8 cellular contexts compared by ENCODE assay signal in genomic region chr4:25235401-25235800, GRCh38. TPM values are rescaled to one million over a fixed set of nuclear protein-coding genes. Genes with fewer than 3 reads are reported as not detected.
DNase-seq lines count a peak whose midpoint lies in the region; ATAC-seq, FAIRE-seq and TF ChIP-seq lines count a peak whose summit lies in the region.

No MANE protein-coding gene starts in this region.

- H3K4me1 ChIP-seq in heart right ventricle (peaks cover 0 to 40% (median 15%) of the 10 kb centered on the region in 9 donors), HepG2 (ENCODE audit: insufficient read depth, low read length) (peaks cover 30% of the 10 kb centered on the region), upper lobe of right lung (peaks cover 17% of the 10 kb centered on the region)

- H3K9me3 ChIP-seq in heart right ventricle (peaks cover 0 to 20% (median 11%) of the 10 kb centered on the region in 11 donors), HepG2 (ENCODE audit: low read length) (no peaks in the 10 kb centered on the region), upper lobe of right lung (no peaks in the 10 kb centered on the region)

- TF ChIP-seq POLR2A in HepG2 (IDR thresholded peaks at IDR 0.05; ENCODE audit: insufficient read depth in 1 of 2, low read depth in 2 of 2, low read length in 2 of 2): no peak

- H3K36me3 ChIP-seq in heart right ventricle: no peaks in the 10 kb centered on the region
- H3K36me3 ChIP-seq in HepG2 (replicated peaks in 1 of 2; ENCODE audit: control insufficient read depth in 1 of 2, insufficient read depth in 2 of 2, low read length in 2 of 2): peaks cover 0 to 1% of the 10 kb centered on the region in 2 experiments; a peak in 1 of 5 replicates
- no peaks in the 10 kb centered on the region for H3K36me3 ChIP-seq in upper lobe of right lung

- FAIRE-seq in HepG2 (lab: Jason Lieb, UNC): peak; percentile 34

- TF ChIP-seq RAD21 in HepG2 (CRISPR knock-in tag; IDR thresholded peaks at IDR 0.05): no peak

- CTCF ChIA-PET in HepG2 (lab: Yijun Ruan, JAX; ENCODE audit: low intra/inter-chr PET ratio, low total read pairs): no interaction called here

- peaks cover 38% of the 10 kb centered on the region for H3K79me2 ChIP-seq in HepG2 (ENCODE audit: insufficient read depth, low read length)

- ATAC-seq in heart right ventricle (no peak), left cardiac atrium (no peak), HepG2 (no peak), upper lobe of right lung (no peak), HG03039 (IDR thresholded peaks at IDR 0.05; ENCODE audit: unreplicated experiment) (no peak)

- H3K36me3 Mint-ChIP-seq in activated T-helper 1 cell treated with anti-CD3 and anti-CD28 coated beads, Interleukin-12 subunit alpha, Interleukin-12 subunit beta, Interleukin-2, Interleukin-4 antibody, amounts not matched to agents 30 ng/mL and 10 ng/mL and 1 ng/mL, durations not matched to agents 14 hours and 24 hours and 36 hours (ENCODE audit: low read depth): peaks cover 29% of the 10 kb centered on the region

- H3K27ac Mint-ChIP-seq in activated T-helper 1 cell treated with anti-CD3 and anti-CD28 coated beads, Interleukin-12 subunit alpha, Interleukin-12 subunit beta, Interleukin-2, Interleukin-4 antibody, amounts not matched to agents 30 ng/mL and 10 ng/mL and 1 ng/mL, durations not matched to agents 14 hours and 24 hours and 36 hours: peak overlapping the region; percentile 98

- H3K27me3 ChIP-seq in heart right ventricle (no peaks in the 10 kb centered on the region), HepG2 (ENCODE audit: control insufficient read depth in 1 of 2, insufficient read depth in 2 of 2, low read length in 2 of 2) (no peaks in the 10 kb centered on the region; a peak in 1 of 5 replicates), upper lobe of right lung (no peaks in the 10 kb centered on the region)

- 53 to 72% methylated on average over 6 of the region's 6 CpGs for WGBS in heart right ventricle, 2 donors
- WGBS in HepG2 (ENCODE audit: low lambda C conversion rate): under 1% methylated on average over 6 of the region's 6 CpGs

- H3K9ac ChIP-seq in HepG2 (ENCODE audit: insufficient read depth, low read depth, low read length): peak overlapping the region; percentile 97

- H3K4me2 ChIP-seq in HepG2 (ENCODE audit: low read depth, low read length): peak overlapping the region; percentile 78

- BruUV-seq in HepG2 (replicated peaks; lab: Mats Ljungman, UMichigan): no TSS peak

- POLR2A ChIA-PET in HepG2 (lab: Yijun Ruan, JAX): interaction anchor here (1.5 to 4.4 kb wide), 3 partner anchors 75 to 81 kb away, joined by 5 to 30 read pairs (median 11); partner anchors contain the start of genes SEPSECS and ZCCHC4

- peak overlapping the region; percentile 92 for H3K4me3 Mint-ChIP-seq in activated T-helper 1 cell treated with anti-CD3 and anti-CD28 coated beads, Interleukin-12 subunit alpha, Interleukin-12 subunit beta, Interleukin-2, Interleukin-4 antibody, amounts not matched to agents 30 ng/mL and 10 ng/mL and 1 ng/mL, durations not matched to agents 14 hours and 24 hours and 36 hours

- H3K4me1 Mint-ChIP-seq in activated T-helper 1 cell treated with anti-CD3 and anti-CD28 coated beads, Interleukin-12 subunit alpha, Interleukin-12 subunit beta, Interleukin-2, Interleukin-4 antibody, amounts not matched to agents 30 ng/mL and 10 ng/mL and 1 ng/mL, durations not matched to agents 14 hours and 24 hours and 36 hours (ENCODE audit: low read depth): peaks cover 44% of the 10 kb centered on the region

- H3K4me3 ChIP-seq in heart right ventricle: peak overlapping the region in 9 of 10 donors; percentile 85 to 99 (median 97)
- peak overlapping the region; percentile 84 to 98 (median 91) for H3K4me3 ChIP-seq in HepG2 (replicated peaks in 1 of 3; ENCODE audit: insufficient read depth in 1 of 3, low read depth in 2 of 3, low read length in 3 of 3)
- H3K4me3 ChIP-seq in upper lobe of right lung: peak overlapping the region; percentile 95

- in situ Hi-C loops in HepG2 (cut with HindIII; ENCODE audit: extremely low pct_ligation_motif_present, low pct_unique_long_range_greater_than_20kb): loop anchor here (5.0 kb wide), 1 partner anchor 77 kb away; the partner anchor contains the start of gene ZCCHC4

- DNase-seq in heart right ventricle (no peak), left cardiac atrium (no peak), HepG2 (ENCODE audit: low spot score) (no peak), upper lobe of right lung (no peak), HUDEP-2 (lab: John Stamatoyannopoulos, UW; ENCODE audit: unreplicated experiment in 76 of 76) (no peak)
- DNase-seq in activated T-helper 1 cell treated with anti-CD3 and anti-CD28 coated beads, Interleukin-12 subunit alpha, Interleukin-12 subunit beta, Interleukin-2, Interleukin-4 antibody, amounts not matched to agents 30 ng/mL and 10 ng/mL and 1 ng/mL, durations not matched to agents 14 hours and 24 hours and 36 hours (ENCODE audit: low spot score): no peak
- DNase-seq in stimulated activated CD4-positive, alpha-beta T cell treated with anti-CD3 and anti-CD28 coated beads, Interleukin-15, amount 100 ng/mL, for 24 hours: no peak

- TF ChIP-seq CTCF in heart right ventricle (IDR thresholded peaks at IDR 0.05) (no peak), HepG2 (CRISPR knock-in tag; IDR thresholded peaks at IDR 0.05) (no peak), upper lobe of right lung (IDR thresholded peaks at IDR 0.05) (no peak)

- H4K20me1 ChIP-seq in HepG2 (ENCODE audit: insufficient read depth, low read length): no peaks in the 10 kb centered on the region

- H3K27me3 Mint-ChIP-seq in activated T-helper 1 cell treated with anti-CD3 and anti-CD28 coated beads, Interleukin-12 subunit alpha, Interleukin-12 subunit beta, Interleukin-2, Interleukin-4 antibody, amounts not matched to agents 30 ng/mL and 10 ng/mL and 1 ng/mL, durations not matched to agents 14 hours and 24 hours and 36 hours (ENCODE audit: insufficient read depth): no peaks in the 10 kb centered on the region

- peaks cover 19% of the 10 kb centered on the region for H3K9me3 Mint-ChIP-seq in activated T-helper 1 cell treated with anti-CD3 and anti-CD28 coated beads, Interleukin-12 subunit alpha, Interleukin-12 subunit beta, Interleukin-2, Interleukin-4 antibody, amounts not matched to agents 30 ng/mL and 10 ng/mL and 1 ng/mL, durations not matched to agents 14 hours and 24 hours and 36 hours

- H3K27ac ChIP-seq in heart right ventricle (peak overlapping the region in 6 of 10 donors; percentile 94 to 98 (median 96)), HepG2 (ENCODE audit: extremely low read length, insufficient read depth, low read length) (peak overlapping the region; percentile 79), upper lobe of right lung (peak overlapping the region; percentile 96)

- intact Hi-C loops in heart right ventricle (cut with DNase I): loop anchor here in 2 of 10 donors (2.0 to 10.0 kb wide), 3 partner anchors 77 to 139 kb away; partner anchors contain the start of genes ZCCHC4 (in 2 of the 2) and ANAPC4 (in 1 of the 2)
- intact Hi-C loops in left cardiac atrium (cut with DNase I): no loop called here
- intact Hi-C loops in activated T-helper 1 cell treated with anti-CD3 and anti-CD28 coated beads, Interleukin-12 subunit alpha, Interleukin-12 subunit beta, Interleukin-2, Interleukin-4 antibody, amounts not matched to agents 30 ng/mL and 10 ng/mL and 1 ng/mL, durations not matched to agents 14 hours and 24 hours and 36 hours (cut with micrococcal nuclease): loop anchor here (1.0 to 10.0 kb wide), 3 partner anchors 142 to 679 kb away; partner anchors contain the start of genes ANAPC4, SEL1L3 and SMIM20
- intact Hi-C loops in HepG2 (cut with micrococcal nuclease; ENCODE audit: unreplicated experiment): loop anchor here (2.0 to 10.0 kb wide), 3 partner anchors 57 to 139 kb away; partner anchors contain the start of genes ANAPC4 and ZCCHC4
- intact Hi-C loops in upper lobe of right lung (cut with DNase I): no loop called here

- TF ChIP-seq EP300 in HepG2 (IDR thresholded peaks at IDR 0.05; ENCODE audit: low read depth in 2 of 2, low read length in 2 of 2) (no peak), HepG2 (CRISPR knock-in tag; IDR thresholded peaks at IDR 0.05; ENCODE audit: borderline replicate concordance) (no peak)

- no peak overlapping the region for H2AFZ ChIP-seq in HepG2 (ENCODE audit: low read length)

TF ChIP-seq in HepG2, 621 proteins besides CTCF, POLR2A, EP300 and RAD21 (continues in another document):
- TF ChIP-seq ZNF839 (CRISPR knock-in tag; IDR thresholded peaks at IDR 0.05; ENCODE audit: borderline replicate concordance): no peak

RNA-seq across cellular contexts. Expression of gene PI4K2B, which starts 1.6 kb away (rescaled TPM):
- total RNA-seq in heart right ventricle (1 to 10 TPM; 1.6 to 6.0 (median 2.1) TPM), left cardiac atrium (1 to 10 TPM; 3.8 to 6.1 TPM), HepG2 (2016; rRNA removed; fragmentation: Illumina TruSeq; extraction: Trizol) (25.8 and 40.8 TPM in 2 replicates), upper lobe of right lung (21.8 TPM)
- polyA plus RNA-seq in heart right ventricle (1 to 10 TPM; 3.0 to 3.2 TPM), HepG2 (2011; rRNA removed) (5.4 and 6.9 TPM in 2 replicates)
- total RNA-seq in activated T-helper 1 cell treated with anti-CD3 and anti-CD28 coated beads, Interleukin-12 subunit alpha, Interleukin-12 subunit beta, Interleukin-2, Interleukin-4 antibody, amounts not matched to agents 30 ng/mL and 10 ng/mL and 1 ng/mL, durations not matched to agents 14 hours and 24 hours and 36 hours: 29.4 and 32.5 TPM in 2 replicates
- 3.7 and 4.1 TPM in 2 replicates for total RNA-seq in HepG2 (2016; cell fraction: cytosol; rRNA removed; fragmentation: Illumina TruSeq; extraction: Trizol; ENCODE audit: low read depth)
- total RNA-seq in HepG2 (2016; cell fraction: insoluble cytoplasmic fraction; rRNA removed; fragmentation: Illumina TruSeq; extraction: Trizol): 24.9 and 40.9 TPM in 2 replicates
- 17.4 and 21.4 TPM in 2 replicates for total RNA-seq in HepG2 (2016; cell fraction: membrane; rRNA removed; fragmentation: Illumina TruSeq; extraction: Trizol)
- total RNA-seq in HepG2 (2016; cell fraction: nucleus; rRNA removed; fragmentation: Illumina TruSeq; extraction: Trizol): 17.9 and 19.5 TPM in 2 replicates
- 2.4 and 3.7 TPM in 2 replicates for polyA plus RNA-seq in HepG2 (2011; cell fraction: cytosol; rRNA removed)
- 2.4 TPM in 2 replicates for polyA plus RNA-seq in HepG2 (2011; cell fraction: nucleus; rRNA removed)
- 8.6 and 12.2 TPM in 2 replicates for polyA plus RNA-seq in HepG2 (2012)
- 2.3 and 2.7 TPM in 2 replicates for polyA plus RNA-seq in HepG2 (2016; cell fraction: cytosol; fragmentation: Illumina TruSeq; extraction: Trizol; ENCODE audit: low read depth)
- polyA plus RNA-seq in HepG2 (2016; cell fraction: insoluble cytoplasmic fraction; fragmentation: Illumina TruSeq; extraction: Trizol; ENCODE audit: low read depth): 43.6 and 50.6 TPM in 2 replicates
- polyA plus RNA-seq in HepG2 (2016; cell fraction: membrane; fragmentation: Illumina TruSeq; extraction: Trizol; ENCODE audit: low read depth): 11.4 and 12.6 TPM in 2 replicates
- polyA plus RNA-seq in HepG2 (2016; cell fraction: nucleus; fragmentation: Illumina TruSeq; extraction: Trizol; ENCODE audit: insufficient read depth, low read depth): 20.1 and 21.9 TPM in 2 replicates
- polyA minus RNA-seq in HepG2 (2011; rRNA and poly(A)+ RNA removed; ENCODE audit: low replicate concordance): 2.6 and 3.4 TPM in 2 replicates
- 3.4 and 6.0 TPM in 2 replicates for polyA minus RNA-seq in HepG2 (2011; cell fraction: cytosol; rRNA and poly(A)+ RNA removed)
- polyA minus RNA-seq in HepG2 (2011; cell fraction: nucleus; rRNA and poly(A)+ RNA removed): 8.8 and 9.7 TPM in 2 replicates

Comparison
In these comparisons a context has a peak if more than half of its experiments do, and no peak if none do; other contexts are left out.
1. intact Hi-C loops: an anchor here in activated T-helper 1 cell treated with anti-CD3 and anti-CD28 coated beads, Interleukin-12 subunit alpha, Interleukin-12 subunit beta, Interleukin-2, Interleukin-4 antibody, amounts not matched to agents 30 ng/mL and 10 ng/mL and 1 ng/mL, durations not matched to agents 14 hours and 24 hours and 36 hours (1.0 to 10.0 kb wide) and HepG2 (2.0 to 10.0 kb wide); none called in left cardiac atrium and upper lobe of right lung.